Comparison of ENCODE assay signal across 19 cellular contexts in genomic region chr2:234386971-234387370, GRCh38.
DNase-seq lines count a peak whose midpoint lies in the region; ATAC-seq, FAIRE-seq and TF ChIP-seq lines count a peak whose summit lies in the region.
"Had no signal": no experiment of that assay in that cellular context is flagged by ENCODE, and none has a peak within 500 bp of the region (broad histone marks: within the 10 kb centered on the region; RNA-seq: fewer than 3 reads in every experiment).

No MANE protein-coding gene starts in this region.

- no peak for TF ChIP-seq EP300 in HepG2 (IDR thresholded peaks at IDR 0.05; ENCODE audit: low read depth in 2 of 2, low read length in 2 of 2)
- TF ChIP-seq EP300 in HepG2 (CRISPR knock-in tag; IDR thresholded peaks at IDR 0.05; ENCODE audit: borderline replicate concordance): no peak

- H3K27ac ChIP-seq in Panc1 (ENCODE audit: low read length): peak overlapping the region; percentile 5; the same call in 1 of the 2 replicates
- no peak overlapping the region for H3K27ac ChIP-seq in HepG2 (ENCODE audit: extremely low read length, insufficient read depth, low read length)
- H3K27ac ChIP-seq: BLaER1 treated with 17β-estradiol and CSF1 and Interleukin-3, amounts not matched to agents 10 nM and 100 nM; GM23248 had no signal

- H3K27me3 ChIP-seq in Panc1 (ENCODE audit: control insufficient read depth, insufficient read depth, low read length) (no peaks in the 10 kb centered on the region), HepG2 (ENCODE audit: control insufficient read depth in 1 of 2, insufficient read depth in 2 of 2, low read length in 2 of 2) (no peaks in the 10 kb centered on the region; a peak in 1 of 5 replicates)
- H3K27me3 ChIP-seq: BLaER1 treated with 17β-estradiol and CSF1 and Interleukin-3, amounts not matched to agents 10 nM and 100 nM had no signal

- no peak overlapping the region for H3K4me2 ChIP-seq in HepG2 (ENCODE audit: low read depth, low read length)

- TF ChIP-seq CTCF in Panc1 (IDR thresholded peaks at IDR 0.05) (no peak), HepG2 (CRISPR knock-in tag; IDR thresholded peaks at IDR 0.05) (peak; percentile 19; the same call in 1 of the 2 replicates)

- no peak for FAIRE-seq in HepG2 (lab: Jason Lieb, UNC)
- FAIRE-seq: GM12892, GM19239 had no signal

- TF ChIP-seq POLR2A in HepG2 (IDR thresholded peaks at IDR 0.05; ENCODE audit: insufficient read depth in 1 of 2, low read depth in 2 of 2, low read length in 2 of 2): no peak

- no peak overlapping the region for H2AFZ ChIP-seq in HepG2 (ENCODE audit: low read length)
- H2AFZ ChIP-seq: GM23248 had no signal

- WGBS in HepG2 (ENCODE audit: low lambda C conversion rate): 38% methylated on average over 6 of the region's 8 CpGs

- H3K4me1 ChIP-seq in Panc1 (ENCODE audit: control insufficient read depth, insufficient read depth, low read length) (peaks cover 6% of the 10 kb centered on the region), HepG2 (ENCODE audit: insufficient read depth, low read length) (no peaks in the 10 kb centered on the region)
- H3K4me1 ChIP-seq: Caco-2 had no signal

- no peaks in the 10 kb centered on the region for H3K36me3 ChIP-seq in Panc1 (ENCODE audit: control insufficient read depth, insufficient read depth, low read length)
- H3K36me3 ChIP-seq in HepG2 (replicated peaks in 1 of 2; ENCODE audit: control insufficient read depth in 1 of 2, insufficient read depth in 2 of 2, low read length in 2 of 2): no peaks in the 10 kb centered on the region
- H3K36me3 ChIP-seq: BLaER1 treated with 17β-estradiol and CSF1 and Interleukin-3, amounts not matched to agents 10 nM and 100 nM had no signal

- no peak overlapping the region for H3K4me3 ChIP-seq in Panc1 (ENCODE audit: low read depth in 2 of 2, low read length in 2 of 2)
- no peak overlapping the region for H3K4me3 ChIP-seq in HepG2 (replicated peaks in 1 of 3; ENCODE audit: insufficient read depth in 1 of 3, low read depth in 2 of 3, low read length in 3 of 3)
- H3K4me3 ChIP-seq: BLaER1 treated with 17β-estradiol and CSF1 and Interleukin-3, amounts not matched to agents 10 nM and 100 nM; GM23248 had no signal

- no peak for DNase-seq in activated naive CD4-positive, alpha-beta T cell treated with anti-CD3 and anti-CD28 coated beads, Interleukin-2, amount 50 U/mL, for 72 hours (ENCODE audit: low spot score in 2 of 2)
- DNase-seq in Panc1 (ENCODE audit: low read depth, low spot score) (no peak), HepG2 (ENCODE audit: low spot score) (no peak)
- DNase-seq in stimulated activated effector memory CD8-positive, alpha-beta T cell treated with anti-CD3 and anti-CD28 coated beads, Interleukin-12 subunit alpha, Interleukin-12 subunit beta, amount 100 ng/mL, for 72 hours (ENCODE audit: low spot score in 2 of 2): no peak
- DNase-seq in stimulated activated CD4-positive, alpha-beta T cell treated with anti-CD3 and anti-CD28 coated beads, Interleukin-1b, Interleukin-23, amount 100 ng/mL, for 48 hours: no peak
- DNase-seq: ACHN; Caco-2; CD4-positive, alpha-beta memory T cell; DND-41; GDM1; GM23248; H7 had no signal

- POLR2A ChIA-PET in Panc1 (lab: Charles Lee) (no interaction called here), HepG2 (lab: Yijun Ruan, JAX) (no interaction called here)

- H3K36me3 Mint-ChIP-seq in activated naive CD4-positive, alpha-beta T cell treated with anti-CD3 and anti-CD28 coated beads, Interleukin-2, amount 50 U/mL, for 24 hours: peaks cover 1% of the 10 kb centered on the region
- H3K36me3 Mint-ChIP-seq in activated naive CD4-positive, alpha-beta T cell treated with anti-CD3 and anti-CD28 coated beads, Interleukin-2, amount 50 U/mL, for 72 hours: peaks cover 7 to 16% of the 10 kb centered on the region in 2 donors
- no peaks in the 10 kb centered on the region for H3K36me3 Mint-ChIP-seq in stimulated activated effector memory CD8-positive, alpha-beta T cell treated with anti-CD3 and anti-CD28 coated beads, Interleukin-12 subunit alpha, Interleukin-12 subunit beta, amount 100 ng/mL, for 72 hours
- H3K36me3 Mint-ChIP-seq: CD4-positive, alpha-beta memory T cell; IgD-negative memory B cell had no signal

- no TSS peak for BruUV-seq in Panc1 (replicated peaks; lab: Mats Ljungman, UMichigan)
- BruUV-seq in HepG2 (replicated peaks; lab: Mats Ljungman, UMichigan): no TSS peak

- peak overlapping the region; percentile 38 for H3K27ac Mint-ChIP-seq in activated naive CD4-positive, alpha-beta T cell treated with anti-CD3 and anti-CD28 coated beads, Interleukin-2, amount 50 U/mL, for 24 hours
- peak overlapping the region in 1 of 2 donors; percentile 78 for H3K27ac Mint-ChIP-seq in activated naive CD4-positive, alpha-beta T cell treated with anti-CD3 and anti-CD28 coated beads, Interleukin-2, amount 50 U/mL, for 72 hours
- peak overlapping the region; percentile 12 for H3K27ac Mint-ChIP-seq in stimulated activated effector memory CD8-positive, alpha-beta T cell treated with anti-CD3 and anti-CD28 coated beads, Interleukin-12 subunit alpha, Interleukin-12 subunit beta, amount 100 ng/mL, for 72 hours

- CTCF ChIA-PET in Panc1 (lab: Charles Lee) (no interaction called here), HepG2 (lab: Yijun Ruan, JAX; ENCODE audit: low intra/inter-chr PET ratio, low total read pairs) (no interaction called here)

- H4K20me1 ChIP-seq in HepG2 (ENCODE audit: insufficient read depth, low read length): no peaks in the 10 kb centered on the region
- H4K20me1 ChIP-seq: BLaER1 treated with 17β-estradiol and CSF1 and Interleukin-3, amounts not matched to agents 10 nM and 100 nM had no signal

- no peak for TF ChIP-seq RAD21 in HepG2 (CRISPR knock-in tag; IDR thresholded peaks at IDR 0.05)

- no peaks in the 10 kb centered on the region for H3K9me3 Mint-ChIP-seq in activated naive CD4-positive, alpha-beta T cell treated with anti-CD3 and anti-CD28 coated beads, Interleukin-2, amount 50 U/mL, for 24 hours
- peaks cover 6 to 15% of the 10 kb centered on the region in 2 donors for H3K9me3 Mint-ChIP-seq in activated naive CD4-positive, alpha-beta T cell treated with anti-CD3 and anti-CD28 coated beads, Interleukin-2, amount 50 U/mL, for 72 hours
- peaks cover 2% of the 10 kb centered on the region for H3K9me3 Mint-ChIP-seq in stimulated activated effector memory CD8-positive, alpha-beta T cell treated with anti-CD3 and anti-CD28 coated beads, Interleukin-12 subunit alpha, Interleukin-12 subunit beta, amount 100 ng/mL, for 72 hours

- H3K4me3 Mint-ChIP-seq in activated naive CD4-positive, alpha-beta T cell treated with anti-CD3 and anti-CD28 coated beads, Interleukin-2, amount 50 U/mL, for 24 hours: no peak overlapping the region
- no peak overlapping the region for H3K4me3 Mint-ChIP-seq in stimulated activated effector memory CD8-positive, alpha-beta T cell treated with anti-CD3 and anti-CD28 coated beads, Interleukin-12 subunit alpha, Interleukin-12 subunit beta, amount 100 ng/mL, for 72 hours
- H3K4me3 Mint-ChIP-seq: CD4-positive, alpha-beta memory T cell; IgD-negative memory B cell had no signal

- H3K4me1 Mint-ChIP-seq in activated naive CD4-positive, alpha-beta T cell treated with anti-CD3 and anti-CD28 coated beads, Interleukin-2, amount 50 U/mL, for 24 hours: peaks cover 35% of the 10 kb centered on the region
- H3K4me1 Mint-ChIP-seq in stimulated activated effector memory CD8-positive, alpha-beta T cell treated with anti-CD3 and anti-CD28 coated beads, Interleukin-12 subunit alpha, Interleukin-12 subunit beta, amount 100 ng/mL, for 72 hours: peaks cover 17% of the 10 kb centered on the region

- intact Hi-C loops in Panc1 (cut with micrococcal nuclease; ENCODE audit: unreplicated experiment) (no loop called here), HepG2 (cut with micrococcal nuclease; ENCODE audit: unreplicated experiment) (no loop called here)

- no peaks in the 10 kb centered on the region for H3K27me3 Mint-ChIP-seq in activated naive CD4-positive, alpha-beta T cell treated with anti-CD3 and anti-CD28 coated beads, Interleukin-2, amount 50 U/mL, for 24 hours
- H3K27me3 Mint-ChIP-seq: CD4-positive, alpha-beta memory T cell had no signal

- no peaks in the 10 kb centered on the region; the same call in 1 of the 2 replicates for H3K9me3 ChIP-seq in Panc1 (ENCODE audit: control insufficient read depth, insufficient read depth, low read depth, low read length)
- no peaks in the 10 kb centered on the region for H3K9me3 ChIP-seq in HepG2 (ENCODE audit: low read length)
- H3K9me3 ChIP-seq: Caco-2 had no signal

- H3K9ac ChIP-seq in HepG2 (ENCODE audit: insufficient read depth, low read depth, low read length): no peak overlapping the region
- H3K9ac ChIP-seq: BLaER1 treated with 17β-estradiol and CSF1 and Interleukin-3, amounts not matched to agents 10 nM and 100 nM; GM23248 had no signal

- in situ Hi-C loops in Panc1 (cut with HindIII; ENCODE audit: low pct_unique_long_range_greater_than_20kb, low sequenced_read_pairs): no loop called here
- in situ Hi-C loops in HepG2 (cut with HindIII; ENCODE audit: extremely low pct_ligation_motif_present, low pct_unique_long_range_greater_than_20kb): no loop called here

- no peaks in the 10 kb centered on the region for H3K79me2 ChIP-seq in HepG2 (ENCODE audit: insufficient read depth, low read length)

- ATAC-seq in activated naive CD4-positive, alpha-beta T cell treated with anti-CD3 and anti-CD28 coated beads, Interleukin-2, amount 50 U/mL, for 72 hours: no peak
- ATAC-seq in Panc1 (no peak), HepG2 (no peak; the same call in 2 of the 3 replicates), GM19395 (IDR thresholded peaks at IDR 0.05; ENCODE audit: unreplicated experiment) (no peak), HG03521 (IDR thresholded peaks at IDR 0.05; ENCODE audit: unreplicated experiment) (no peak)
- ATAC-seq in stimulated activated effector memory CD8-positive, alpha-beta T cell treated with anti-CD3 and anti-CD28 coated beads, Interleukin-12 subunit alpha, Interleukin-12 subunit beta, amount 100 ng/mL, for 72 hours: no peak

TF ChIP-seq in HepG2, 621 proteins besides CTCF, POLR2A, EP300 and RAD21 (continues in another document):
- TF ChIP-seq SMYD3 (CRISPR knock-in tag; IDR thresholded peaks at IDR 0.05) (no peak), ZBTB26 (CRISPR knock-in tag; IDR thresholded peaks at IDR 0.05; ENCODE audit: borderline replicate concordance) (no peak), DDIT3 (CRISPR knock-in tag; IDR thresholded peaks at IDR 0.05) (no peak)
